Comparison of ENCODE assay signal across 8 cellular contexts in genomic region chrX:19344661-19345060, GRCh38. TPM values are rescaled to one million over a fixed set of nuclear protein-coding genes. Genes with fewer than 3 reads are reported as not detected.
DNase-seq lines count a peak whose midpoint lies in the region; TF ChIP-seq lines count a peak whose summit lies in the region.

No MANE protein-coding gene starts in this region.

- no peak overlapping the region for H4K91ac ChIP-seq in neuronal stem cell (ENCODE audit: low read depth, low read length, poor library complexity)

- H4K20me1 ChIP-seq in MM.1S (ENCODE audit: insufficient read depth, low read length), result no peaks in the 10 kb centered on the region

- H3K9me2 ChIP-seq in MM.1S (replicated peaks; ENCODE audit: insufficient read depth, low read length), result no peaks in the 10 kb centered on the region

- H3F3A ChIP-seq in MM.1S (ENCODE audit: insufficient read depth, low read length), result no peaks in the 10 kb centered on the region

- H3K14ac ChIP-seq in neuronal stem cell (ENCODE audit: low read length), result no peak overlapping the region

- no peak for DNase-seq in CD8-positive, alpha-beta memory T cell
- no peak for DNase-seq in MM.1S
- no peak for DNase-seq in effector memory CD4-positive, alpha-beta T cell
- no peak for DNase-seq in neuronal stem cell (ENCODE audit: low spot score)
- DNase-seq in NCI-H2081 treated with DMSO at 0.1 percent for 48 hours (lab: John Stamatoyannopoulos, UW), result no peak
- DNase-seq in NCI-H526 treated with DMSO at 0.1 percent for 48 hours (lab: John Stamatoyannopoulos, UW), result no peak
- no peak for DNase-seq in COR-L47 (lab: John Stamatoyannopoulos, UW)
- no peak for DNase-seq in stimulated activated CD4-positive, alpha-beta T cell treated with anti-CD3 and anti-CD28 coated beads, Interleukin-4, amount 100 ng/mL, for 24 hours

- peak overlapping the region; percentile 86 for H3K27ac ChIP-seq in CD8-positive, alpha-beta memory T cell (ENCODE audit: low read depth, low read length)
- H3K27ac ChIP-seq in MM.1S (ENCODE audit: low read length) (no peak overlapping the region; the same call in 1 of the 2 replicates), neuronal stem cell (replicated peaks; ENCODE audit: low read length) (no peak overlapping the region)
- no peak overlapping the region for H3K27ac ChIP-seq in effector memory CD4-positive, alpha-beta T cell (ENCODE audit: insufficient read depth, low read length, poor library complexity, severe bottlenecking)

- H3K4me3 Mint-ChIP-seq in CD8-positive, alpha-beta memory T cell, result peak overlapping the region; percentile 85 to 99 (median 88)

- H3K9ac ChIP-seq in MM.1S (ENCODE audit: low read length), result peak overlapping the region; percentile 72; the same call in 1 of the 2 replicates
- H3K9ac ChIP-seq in neuronal stem cell (ENCODE audit: low read depth, low read length, poor library complexity), result no peak overlapping the region

- H3K9me3 Mint-ChIP-seq in CD8-positive, alpha-beta memory T cell, result no peaks in the 10 kb centered on the region

- H3K27me3 Mint-ChIP-seq in CD8-positive, alpha-beta memory T cell, result peaks cover 4 to 10% of the 10 kb centered on the region in 2 donors

- peaks cover 2% of the 10 kb centered on the region for H3K79me1 ChIP-seq in neuronal stem cell (ENCODE audit: low read depth, low read length)

- peak overlapping the region in 6 of 8 donors; percentile 29 to 98 (median 88) for H3K27ac Mint-ChIP-seq in CD8-positive, alpha-beta memory T cell

- H3K4me3 ChIP-seq in CD8-positive, alpha-beta memory T cell (ENCODE audit: low read length), result peak overlapping the region; percentile 58
- H3K4me3 ChIP-seq in MM.1S (ENCODE audit: low read length) (peak overlapping the region; percentile 76), neuronal stem cell (ENCODE audit: low read length in 2 of 2) (peak overlapping the region in 1 of 2 donors; percentile 68)
- H3K4me3 ChIP-seq in effector memory CD4-positive, alpha-beta T cell (ENCODE audit: insufficient read depth, low read depth, low read length, poor library complexity, severe bottlenecking), result peak overlapping the region; percentile 70

- peaks cover 21 to 40% (median 34%) of the 10 kb centered on the region in 3 donors for H3K4me1 Mint-ChIP-seq in CD8-positive, alpha-beta memory T cell

- POLR2A ChIA-PET in CD8-positive, alpha-beta memory T cell (lab: Charles Lee), result no interaction called here

- WGBS in neuronal stem cell (ENCODE audit: extremely low coverage in 2 of 2, insufficient read length in 2 of 2, insufficient replicate concordance in 1 of 2), 2 donors, result no CpG with 5 or more reads among the region's 10 CpGs

- no peak overlapping the region for H3K18ac ChIP-seq in neuronal stem cell (ENCODE audit: low read length)

- no peak overlapping the region for H2BK15ac ChIP-seq in neuronal stem cell (ENCODE audit: low read length)

- H3K9me3 ChIP-seq in CD8-positive, alpha-beta memory T cell (ENCODE audit: low read length), result no peaks in the 10 kb centered on the region
- H3K9me3 ChIP-seq in MM.1S (replicated peaks; ENCODE audit: insufficient read depth, low read length), result no peaks in the 10 kb centered on the region
- no peaks in the 10 kb centered on the region for H3K9me3 ChIP-seq in effector memory CD4-positive, alpha-beta T cell (ENCODE audit: control insufficient read depth, low read length)
- no peaks in the 10 kb centered on the region for H3K9me3 ChIP-seq in neuronal stem cell (replicated peaks in 1 of 2; ENCODE audit: control insufficient read depth in 2 of 2, insufficient read depth in 1 of 2, low read depth in 1 of 2, low read length in 2 of 2)

- H3K4me2 ChIP-seq in MM.1S (ENCODE audit: low read depth, low read length) (peak overlapping the region; percentile 68), neuronal stem cell (ENCODE audit: insufficient read depth, low read length, poor library complexity, severe bottlenecking) (peak overlapping the region; percentile 54)

- H2BK120ac ChIP-seq in neuronal stem cell (ENCODE audit: low read depth, low read length), result no peak overlapping the region

- peaks cover 47% of the 10 kb centered on the region for H3K79me2 ChIP-seq in MM.1S (ENCODE audit: low read length)

- no peaks in the 10 kb centered on the region for H3K36me3 ChIP-seq in CD8-positive, alpha-beta memory T cell (ENCODE audit: insufficient read depth, low read length)
- H3K36me3 ChIP-seq in MM.1S (replicated peaks; ENCODE audit: insufficient read depth, low read length) (no peaks in the 10 kb centered on the region; the same call in 1 of the 2 replicates), neuronal stem cell (replicated peaks in 1 of 2; ENCODE audit: control insufficient read depth in 2 of 2, insufficient read depth in 2 of 2, low read length in 2 of 2) (peaks cover 0 to 6% of the 10 kb centered on the region in 2 donors)
- H3K36me3 ChIP-seq in effector memory CD4-positive, alpha-beta T cell (ENCODE audit: control insufficient read depth, insufficient read depth, low read length), result no peaks in the 10 kb centered on the region

- H2AFZ ChIP-seq in MM.1S (ENCODE audit: low read length), result no peak overlapping the region
- no peak overlapping the region for H2AFZ ChIP-seq in neuronal stem cell (ENCODE audit: low read length)

- no peaks in the 10 kb centered on the region for H3K27me3 ChIP-seq in CD8-positive, alpha-beta memory T cell (ENCODE audit: insufficient read depth, low read length, poor library complexity, severe bottlenecking)
- H3K27me3 ChIP-seq in MM.1S (replicated peaks; ENCODE audit: insufficient read depth, low read length) (no peaks in the 10 kb centered on the region), neuronal stem cell (ENCODE audit: control insufficient read depth in 3 of 3, insufficient read depth in 3 of 3, low read depth in 1 of 3, low read length in 3 of 3) (no peaks in the 10 kb centered on the region)
- H3K27me3 ChIP-seq in effector memory CD4-positive, alpha-beta T cell (replicated peaks; ENCODE audit: control insufficient read depth, insufficient read depth, low read length, poor library complexity, severe bottlenecking), result no peaks in the 10 kb centered on the region

- no peak overlapping the region for H4K8ac ChIP-seq in neuronal stem cell (ENCODE audit: low read depth, low read length)

- TF ChIP-seq CTCF in MM.1S (IDR thresholded peaks at IDR 0.05; ENCODE audit: low read length), result no peak

- CTCF ChIA-PET in CD8-positive, alpha-beta memory T cell (lab: Charles Lee), result no interaction called here

- no peak overlapping the region for H3K23ac ChIP-seq in neuronal stem cell (ENCODE audit: low read depth, low read length, poor library complexity)

- H3K4me1 ChIP-seq in CD8-positive, alpha-beta memory T cell (ENCODE audit: insufficient read depth, low read length), result peaks cover 7% of the 10 kb centered on the region
- no peaks in the 10 kb centered on the region for H3K4me1 ChIP-seq in MM.1S (ENCODE audit: low read length)
- peaks cover 5% of the 10 kb centered on the region for H3K4me1 ChIP-seq in effector memory CD4-positive, alpha-beta T cell (ENCODE audit: control insufficient read depth, insufficient read depth, low read length, poor library complexity, severe bottlenecking)
- H3K4me1 ChIP-seq in neuronal stem cell (ENCODE audit: control insufficient read depth in 2 of 2, insufficient read depth in 1 of 2, low read depth in 1 of 2, low read length in 2 of 2), result peaks cover 3% of the 10 kb centered on the region in 2 donors

- no peak overlapping the region for H2AK5ac ChIP-seq in neuronal stem cell (ENCODE audit: low read depth, low read length)

- H2BK5ac ChIP-seq in neuronal stem cell (ENCODE audit: low read length), result no peak overlapping the region

- no peak overlapping the region for H3K4ac ChIP-seq in neuronal stem cell (ENCODE audit: low read length)

- H2BK12ac ChIP-seq in neuronal stem cell (ENCODE audit: low read length), result no peak overlapping the region

- H3K36me3 Mint-ChIP-seq in CD8-positive, alpha-beta memory T cell, result peaks cover 0 to 14% (median 0%) of the 10 kb centered on the region in 3 donors

RNA-seq across cellular contexts. Expression of gene PDHA1, which starts 0.9 kb away (rescaled TPM):
- total RNA-seq in CD8-positive, alpha-beta memory T cell, result 100 to 1,000 TPM; 251 to 265 TPM
- polyA plus RNA-seq in CD8-positive, alpha-beta memory T cell, result 81.6 TPM
- polyA plus RNA-seq in neuronal stem cell (2013, experiment 1 of 2), result 68.8 TPM
- polyA plus RNA-seq in neuronal stem cell (2013, experiment 2 of 2), result 62.3 TPM
